In genomic region chr5:32230356-32231099, GRCh38 we compare ENCODE assay signal across 15 cellular contexts. TPM values are rescaled to one million over a fixed set of nuclear protein-coding genes. Genes with fewer than 3 reads are reported as not detected.
DNase-seq lines count a peak whose midpoint lies in the region; ATAC-seq and TF ChIP-seq lines count a peak whose summit lies in the region.
"Had no signal": no experiment of that assay in that cellular context is flagged by ENCODE, and none has a peak within 500 bp of the region (broad histone marks: within the 10 kb centered on the region; RNA-seq: fewer than 3 reads in every experiment).

No MANE protein-coding gene starts in this region.

- no peaks in the 10 kb centered on the region for H3K9me3 Mint-ChIP-seq in CD4-positive, CD25-positive, alpha-beta regulatory T cell
- H3K9me3 Mint-ChIP-seq in activated B cell treated with CpG ODN at 0.5 μM for 24 hours (peaks cover 2% of the 10 kb centered on the region), natural killer cell (no peaks in the 10 kb centered on the region)
- H3K9me3 Mint-ChIP-seq: activated naive CD8-positive, alpha-beta T cell treated with anti-CD3 and anti-CD28 coated beads, Interleukin-2, amount 10 ng/mL, durations not matched to agents 7 days and 5 days had no signal

- CTCF ChIA-PET in activated B cell treated with CpG ODN at 0.5 μM for 24 hours (lab: Charles Lee) = interaction anchor here (0.6 to 8.2 kb wide), 6 partner anchors 10 to 383 kb away, joined by 3 to 187 read pairs (median 14); partner anchors contain the start of gene GOLPH3

- peaks cover 32% of the 10 kb centered on the region for H3K36me3 ChIP-seq in CD4-positive, CD25-positive, alpha-beta regulatory T cell (ENCODE audit: control insufficient read depth, insufficient read depth, low read length)
- H3K36me3 ChIP-seq in Karpas-422 (ENCODE audit: insufficient read depth, low read length) = peaks cover 60% of the 10 kb centered on the region
- H3K36me3 ChIP-seq: transverse colon had no signal

- no peak for ATAC-seq in CD4-positive, CD25-positive, alpha-beta regulatory T cell (ENCODE audit: low read depth in 2 of 2)
- ATAC-seq in activated B cell treated with CpG ODN at 0.5 μM for 24 hours (ENCODE audit: low read depth) = peak; percentile 47
- no peak for ATAC-seq in natural killer cell

- TF ChIP-seq CTCF in activated B cell treated with CpG ODN at 0.5 μM for 24 hours (IDR thresholded peaks at IDR 0.05) (no peak), natural killer cell (IDR thresholded peaks at IDR 0.05) (no peak)

- no peak for DNase-seq in CD4-positive, CD25-positive, alpha-beta regulatory T cell
- DNase-seq in Karpas-422 (peak; percentile 56), activated B cell treated with CpG ODN at 0.5 μM for 24 hours (no peak), natural killer cell (no peak), D341Med (ENCODE audit: low spot score) (no peak), dermis blood vessel endothelial cell (no peak), KG1 (lab: John Stamatoyannopoulos, UW) (no peak)
- DNase-seq: activated naive CD8-positive, alpha-beta T cell treated with anti-CD3 and anti-CD28 coated beads, Interleukin-2, amount 10 ng/mL, durations not matched to agents 7 days and 5 days; NCI-H1930; NCI-H82; stimulated activated CD4-positive, alpha-beta T cell treated with anti-CD3 and anti-CD28 coated beads, Interleukin-1b, Interleukin-23, amount 100 ng/mL, for 48 hours; stimulated activated CD8-positive, alpha-beta memory T cell treated with anti-CD3 and anti-CD28 coated beads, Interleukin-4, amount 100 ng/mL, for 48 hours; transverse colon had no signal

- no peaks in the 10 kb centered on the region for H4K20me1 ChIP-seq in Karpas-422 (ENCODE audit: insufficient read depth, low read depth, low read length)

- H3K27ac ChIP-seq in CD4-positive, CD25-positive, alpha-beta regulatory T cell (ENCODE audit: insufficient read depth, low read length, poor library complexity, severe bottlenecking) = no peak overlapping the region
- peak overlapping the region; percentile 45; the same call in 1 of the 2 replicates for H3K27ac ChIP-seq in Karpas-422 (ENCODE audit: low read length)
- H3K27ac ChIP-seq: cardiac muscle cell had no signal

- H3K79me2 ChIP-seq in Karpas-422 (ENCODE audit: low read length) = 0 out of 2 replicates have a peak, but pooled peaks cover 7% of the 10 kb centered on the region

- no peak overlapping the region for H3K4me3 ChIP-seq in CD4-positive, CD25-positive, alpha-beta regulatory T cell (ENCODE audit: low read depth, low read length)
- H3K4me3 ChIP-seq in Karpas-422 (ENCODE audit: low read length) = no peak overlapping the region
- H3K4me3 ChIP-seq: BLaER1 treated with 17β-estradiol and CSF1 and Interleukin-3, amounts not matched to agents 10 nM and 100 nM; cardiac muscle cell; transverse colon had no signal

- no peak overlapping the region for H3K4me3 Mint-ChIP-seq in CD4-positive, CD25-positive, alpha-beta regulatory T cell
- H3K4me3 Mint-ChIP-seq in activated B cell treated with CpG ODN at 0.5 μM for 24 hours = no peak overlapping the region
- H3K4me3 Mint-ChIP-seq in natural killer cell = no peak overlapping the region
- H3K4me3 Mint-ChIP-seq: activated naive CD8-positive, alpha-beta T cell treated with anti-CD3 and anti-CD28 coated beads, Interleukin-2, amount 10 ng/mL, durations not matched to agents 7 days and 5 days had no signal

- H2AFZ ChIP-seq in Karpas-422 (ENCODE audit: low read length) = no peak overlapping the region

- H3K4me1 ChIP-seq in CD4-positive, CD25-positive, alpha-beta regulatory T cell (ENCODE audit: control insufficient read depth, insufficient read depth, low read length, poor library complexity, severe bottlenecking) = no peaks in the 10 kb centered on the region
- H3K4me1 ChIP-seq in Karpas-422 (ENCODE audit: low read length) = peaks cover 21% of the 10 kb centered on the region

- peaks cover 0 to 6% (median 5%) of the 10 kb centered on the region in 4 donors for H3K4me1 Mint-ChIP-seq in CD4-positive, CD25-positive, alpha-beta regulatory T cell
- H3K4me1 Mint-ChIP-seq in activated B cell treated with CpG ODN at 0.5 μM for 24 hours (peaks cover 21% of the 10 kb centered on the region), natural killer cell (peaks cover 30 to 36% of the 10 kb centered on the region in 2 donors)

- H3K27ac Mint-ChIP-seq in CD4-positive, CD25-positive, alpha-beta regulatory T cell = peak overlapping the region in 2 of 3 donors; percentile 48 to 55
- H3K27ac Mint-ChIP-seq in activated B cell treated with CpG ODN at 0.5 μM for 24 hours (peak overlapping the region; percentile 53), natural killer cell (peak overlapping the region; percentile 63 to 66)
- H3K27ac Mint-ChIP-seq: activated naive CD8-positive, alpha-beta T cell treated with anti-CD3 and anti-CD28 coated beads, Interleukin-2, amount 10 ng/mL, durations not matched to agents 7 days and 5 days had no signal

- H3K9me2 ChIP-seq in Karpas-422 (replicated peaks; ENCODE audit: insufficient read depth, low read length) = no peaks in the 10 kb centered on the region

- H3K36me3 Mint-ChIP-seq in CD4-positive, CD25-positive, alpha-beta regulatory T cell = peaks cover 43% of the 10 kb centered on the region
- peaks cover 64% of the 10 kb centered on the region for H3K36me3 Mint-ChIP-seq in activated B cell treated with CpG ODN at 0.5 μM for 24 hours (ENCODE audit: low read depth)
- peaks cover 6% of the 10 kb centered on the region for H3K36me3 Mint-ChIP-seq in natural killer cell

- H3K27me3 ChIP-seq in CD4-positive, CD25-positive, alpha-beta regulatory T cell (ENCODE audit: control insufficient read depth, insufficient read depth, low read length) = no peaks in the 10 kb centered on the region
- H3K27me3 ChIP-seq in Karpas-422 (ENCODE audit: low read length) = no peaks in the 10 kb centered on the region
- H3K27me3 ChIP-seq: BLaER1 treated with 17β-estradiol and CSF1 and Interleukin-3, amounts not matched to agents 10 nM and 100 nM; cardiac muscle cell; transverse colon had no signal

- POLR2A ChIA-PET in activated B cell treated with CpG ODN at 0.5 μM for 24 hours (lab: Charles Lee) = interaction anchor here (1.4 kb wide), 1 partner anchor 56 kb away, joined by 4 read pairs; the partner anchor contains the start of gene GOLPH3

- no peaks in the 10 kb centered on the region for H3K27me3 Mint-ChIP-seq in CD4-positive, CD25-positive, alpha-beta regulatory T cell
- H3K27me3 Mint-ChIP-seq in activated B cell treated with CpG ODN at 0.5 μM for 24 hours (no peaks in the 10 kb centered on the region), natural killer cell (ENCODE audit: low read depth in 2 of 2) (no peaks in the 10 kb centered on the region)
- H3K27me3 Mint-ChIP-seq: activated naive CD8-positive, alpha-beta T cell treated with anti-CD3 and anti-CD28 coated beads, Interleukin-2, amount 10 ng/mL, durations not matched to agents 7 days and 5 days had no signal

- no peak overlapping the region for H3K9ac ChIP-seq in Karpas-422 (ENCODE audit: low read length)

- intact Hi-C loops in activated B cell treated with CpG ODN at 0.5 μM for 24 hours (cut with micrococcal nuclease) = loop anchor here (5.0 kb wide), 2 partner anchors 47 to 82 kb away; partner anchors contain the start of gene MTMR12
- intact Hi-C loops in natural killer cell (cut with micrococcal nuclease) = loop anchor here (5.0 kb wide), 1 partner anchor 362 kb away; no protein-coding TSS in a partner anchor

- H3K4me2 ChIP-seq in Karpas-422 (ENCODE audit: low read depth, low read length, poor library complexity, severe bottlenecking) = no peak overlapping the region

- H3K9me3 ChIP-seq in CD4-positive, CD25-positive, alpha-beta regulatory T cell (ENCODE audit: control insufficient read depth in 2 of 2, low read length in 2 of 2) = no peaks in the 10 kb centered on the region
- no peaks in the 10 kb centered on the region for H3K9me3 ChIP-seq in Karpas-422 (ENCODE audit: low read length)
- H3K9me3 ChIP-seq: transverse colon had no signal

RNA-seq across cellular contexts. Expression of gene GOLPH3, which starts 56.4 kb away (rescaled TPM):
- 66.8 TPM for total RNA-seq in CD4-positive, CD25-positive, alpha-beta regulatory T cell
- 100 to 1,000 TPM; 108 to 130 (median 116) TPM for polyA plus RNA-seq in CD4-positive, CD25-positive, alpha-beta regulatory T cell
- total RNA-seq in Karpas-422 (2014; rRNA removed; shearing (Covaris generic); ENCODE audit: low replicate concordance) = 54.4 and 78.1 TPM in 2 replicates
- total RNA-seq in activated B cell treated with CpG ODN at 0.5 μM for 24 hours = 55.5 and 60.1 TPM in 2 replicates
- total RNA-seq in natural killer cell = 10 to 100 TPM; 67.6 to 70.6 (median 69.3) TPM
- 65.9 and 85.9 TPM in 2 replicates for total RNA-seq in dermis blood vessel endothelial cell
